Comparison of ENCODE assay signal across 21 cellular contexts in genomic region chr2:213108308-213108707, GRCh38. TPM values are rescaled to one million over a fixed set of nuclear protein-coding genes. Genes with fewer than 3 reads are reported as not detected.
DNase-seq lines count a peak whose midpoint lies in the region; ATAC-seq and TF ChIP-seq lines count a peak whose summit lies in the region.
"Had no signal": no experiment of that assay in that cellular context is flagged by ENCODE, and none has a peak within 500 bp of the region (broad histone marks: within the 10 kb centered on the region; RNA-seq: fewer than 3 reads in every experiment).

No MANE protein-coding gene starts in this region.

- TF ChIP-seq CTCF in lower lobe of right lung (IDR thresholded peaks at IDR 0.05), result no peak

- no peak overlapping the region for H3K27ac ChIP-seq in lower lobe of right lung
- no peak overlapping the region for H3K27ac ChIP-seq in caudate nucleus (ENCODE audit: low read depth, low read length)
- H3K27ac ChIP-seq: BLaER1 treated with 17β-estradiol and CSF1 and Interleukin-3, amounts not matched to agents 10 nM and 100 nM had no signal

- no peak for ATAC-seq in stimulated activated naive CD8-positive, alpha-beta T cell treated with anti-CD3 and anti-CD28 coated beads, Interleukin-15, Interleukin-2, amounts not matched to agents 100 U/mL and 50 U/mL, for 24 hours
- no peak for ATAC-seq in central memory CD8-positive, alpha-beta T cell (replicated peaks; ENCODE audit: extremely low read depth, poor library complexity, severe bottlenecking)
- ATAC-seq in lower lobe of right lung (no peak), GM21381 (IDR thresholded peaks at IDR 0.05; ENCODE audit: unreplicated experiment) (no peak)
- ATAC-seq: PC-3 had no signal

- no peak overlapping the region for H3K4me3 ChIP-seq in lower lobe of right lung
- no peak overlapping the region for H3K4me3 ChIP-seq in HAP-1
- H3K4me3 ChIP-seq: BLaER1 treated with 17β-estradiol and CSF1 and Interleukin-3, amounts not matched to agents 10 nM and 100 nM had no signal

- in situ Hi-C loops in HAP-1 (cut with MboI; ENCODE audit: low sequenced_read_pairs), result no loop called here

- H3K27me3 ChIP-seq in lower lobe of right lung (ENCODE audit: low read depth), result no peaks in the 10 kb centered on the region
- peaks cover 1% of the 10 kb centered on the region; the same call in 1 of the 2 replicates for H3K27me3 ChIP-seq in HAP-1 (ENCODE audit: low read depth)
- H3K27me3 ChIP-seq: BLaER1 treated with 17β-estradiol and CSF1 and Interleukin-3, amounts not matched to agents 10 nM and 100 nM had no signal

- H3K4me1 Mint-ChIP-seq in stimulated activated naive CD8-positive, alpha-beta T cell treated with anti-CD3 and anti-CD28 coated beads, Interleukin-15, Interleukin-2, amounts not matched to agents 100 ng/mL and 50 ng/mL, for 24 hours (ENCODE audit: low read depth), result peaks cover 34% of the 10 kb centered on the region
- H3K4me1 Mint-ChIP-seq in central memory CD8-positive, alpha-beta T cell, result peaks cover 10% of the 10 kb centered on the region

- peaks cover 7% of the 10 kb centered on the region for H3K4me1 ChIP-seq in lower lobe of right lung
- no peaks in the 10 kb centered on the region for H3K4me1 ChIP-seq in HAP-1
- H3K4me1 ChIP-seq: BLaER1 treated with 17β-estradiol and CSF1 and Interleukin-3, amounts not matched to agents 10 nM and 100 nM had no signal

- H3K27ac Mint-ChIP-seq in stimulated activated naive CD8-positive, alpha-beta T cell treated with anti-CD3 and anti-CD28 coated beads, Interleukin-15, Interleukin-2, amounts not matched to agents 100 ng/mL and 50 ng/mL, for 24 hours, result peak overlapping the region; percentile 13
- peak overlapping the region; percentile 35 for H3K27ac Mint-ChIP-seq in central memory CD8-positive, alpha-beta T cell (ENCODE audit: low read depth)

- intact Hi-C loops in lower lobe of right lung (cut with DNase I), result no loop called here

- H3K36me3 Mint-ChIP-seq in stimulated activated naive CD8-positive, alpha-beta T cell treated with anti-CD3 and anti-CD28 coated beads, Interleukin-15, Interleukin-2, amounts not matched to agents 100 ng/mL and 50 ng/mL, for 24 hours (ENCODE audit: low read depth), result no peaks in the 10 kb centered on the region
- H3K36me3 Mint-ChIP-seq in central memory CD8-positive, alpha-beta T cell (ENCODE audit: insufficient read depth), result no peaks in the 10 kb centered on the region

- H3K36me3 ChIP-seq in lower lobe of right lung (no peaks in the 10 kb centered on the region), HAP-1 (replicated peaks) (no peaks in the 10 kb centered on the region)
- H3K36me3 ChIP-seq: BLaER1 treated with 17β-estradiol and CSF1 and Interleukin-3, amounts not matched to agents 10 nM and 100 nM had no signal

- H3K4me3 Mint-ChIP-seq in stimulated activated naive CD8-positive, alpha-beta T cell treated with anti-CD3 and anti-CD28 coated beads, Interleukin-15, Interleukin-2, amounts not matched to agents 100 ng/mL and 50 ng/mL, for 24 hours, result no peak overlapping the region
- no peak overlapping the region for H3K4me3 Mint-ChIP-seq in central memory CD8-positive, alpha-beta T cell

- H3K9me3 ChIP-seq in lower lobe of right lung (no peaks in the 10 kb centered on the region), HAP-1 (no peaks in the 10 kb centered on the region)
- H3K9me3 ChIP-seq: BLaER1 treated with 17β-estradiol and CSF1 and Interleukin-3, amounts not matched to agents 10 nM and 100 nM; SK-N-SH had no signal

- DNase-seq in stimulated activated naive CD8-positive, alpha-beta T cell treated with anti-CD3 and anti-CD28 coated beads, Interleukin-15, Interleukin-2, amounts not matched to agents 100 U/mL and 50 U/mL, for 24 hours, result no peak
- DNase-seq in OCI-M1 (lab: John Stamatoyannopoulos, UW) (peak; percentile 11), lower lobe of right lung (no peak), caudate nucleus (lab: John Stamatoyannopoulos, UW) (no peak), HAP-1 (ENCODE audit: low spot score in 2 of 2) (no peak)
- DNase-seq in central memory CD8-positive, alpha-beta T cell (ENCODE audit: low spot score in 2 of 2), result no peak
- DNase-seq: COR-L47, GDM1, GOT3, MM.1S, NCI-H1092, NCI-H2081, NCI-H2171 treated with DMSO at 0.1 percent for 48 hours, NCI-H446, PC-3, RPMI8226, SHP77 treated with DMSO at 0.1 percent for 48 hours, SK-N-SH had no signal

- no peaks in the 10 kb centered on the region for H3K9me3 Mint-ChIP-seq in stimulated activated naive CD8-positive, alpha-beta T cell treated with anti-CD3 and anti-CD28 coated beads, Interleukin-15, Interleukin-2, amounts not matched to agents 100 ng/mL and 50 ng/mL, for 24 hours
- H3K9me3 Mint-ChIP-seq in central memory CD8-positive, alpha-beta T cell, result no peaks in the 10 kb centered on the region

- H3K27me3 Mint-ChIP-seq in stimulated activated naive CD8-positive, alpha-beta T cell treated with anti-CD3 and anti-CD28 coated beads, Interleukin-15, Interleukin-2, amounts not matched to agents 100 ng/mL and 50 ng/mL, for 24 hours, result no peaks in the 10 kb centered on the region
- H3K27me3 Mint-ChIP-seq in central memory CD8-positive, alpha-beta T cell, result no peaks in the 10 kb centered on the region

RNA-seq across cellular contexts. Expression of gene IKZF2, which starts 43.1 kb away (rescaled TPM):
- total RNA-seq in lower lobe of right lung, result 16.5 TPM
